In the genomic region with DNA sequence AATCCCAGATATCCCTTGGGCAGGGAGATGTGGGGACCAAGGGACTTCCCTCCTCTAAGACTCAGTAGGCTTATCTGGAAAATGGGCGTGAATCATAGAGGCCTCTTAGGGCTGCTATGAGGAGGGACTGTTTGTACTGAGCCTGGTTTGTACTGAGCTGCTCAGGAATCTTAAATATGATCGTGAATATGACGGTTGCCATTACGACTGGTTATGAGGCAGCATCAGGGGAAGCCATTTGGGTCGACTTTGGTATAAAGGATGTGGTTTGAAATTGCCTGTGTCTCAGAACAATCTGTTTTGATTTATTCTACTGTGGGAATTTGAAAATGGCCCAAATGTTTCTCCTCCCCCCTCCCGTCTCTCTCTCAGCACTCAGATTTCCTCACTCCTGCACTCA, we compare ENCODE assay signal across 14 cellular contexts. TPM values are rescaled to one million over a fixed set of nuclear protein-coding genes. Genes with fewer than 3 reads are reported as not detected.
DNase-seq lines count a peak whose midpoint lies in the region; ATAC-seq and TF ChIP-seq lines count a peak whose summit lies in the region.
"Had no signal": no experiment of that assay in that cellular context is flagged by ENCODE, and none has a peak within 500 bp of the region (broad histone marks: within the 10 kb centered on the region; RNA-seq: fewer than 3 reads in every experiment).

No MANE protein-coding gene starts in this region.

- peak overlapping the region in 1 of 5 experiments; percentile 44 for H3K4me3 Mint-ChIP-seq in brain
- H3K4me3 Mint-ChIP-seq: activated naive CD8-positive, alpha-beta T cell treated with anti-CD3 and anti-CD28 coated beads, Interleukin-2, amount 10 ng/mL, durations not matched to agents 7 days and 5 days had no signal

- H3K27me3 Mint-ChIP-seq in brain, result no peaks in the 10 kb centered on the region

- H2AFZ ChIP-seq in osteoblast (ENCODE audit: low read length), result no peak overlapping the region

- DNase-seq in Right ventricle myocardium inferior (ENCODE audit: missing footprints), result no peak
- no peak for DNase-seq in cardiac septum (ENCODE audit: low spot score)
- no peak for DNase-seq in right atrium auricular region (ENCODE audit: low spot score)
- no peak for DNase-seq in transverse colon
- DNase-seq in osteoblast (ENCODE audit: insufficient read length, low spot score, missing footprints), result no peak
- no peak for DNase-seq in NCI-H187 (lab: John Stamatoyannopoulos, UW)
- DNase-seq: activated naive CD8-positive, alpha-beta T cell treated with anti-CD3 and anti-CD28 coated beads, Interleukin-2, amount 10 ng/mL, durations not matched to agents 7 days and 5 days; DMS 273 treated with DMSO at 0.1 percent for 48 hours; GOT3; NCI-H2029 treated with DMSO at 0.1 percent for 48 hours; NCI-H69; thyroid gland had no signal

- H3K27ac Mint-ChIP-seq in brain, result peak overlapping the region; percentile 4 to 72 (median 34)
- H3K27ac Mint-ChIP-seq: activated naive CD8-positive, alpha-beta T cell treated with anti-CD3 and anti-CD28 coated beads, Interleukin-2, amount 10 ng/mL, durations not matched to agents 7 days and 5 days had no signal

- H3K9me3 ChIP-seq in right atrium auricular region (no peaks in the 10 kb centered on the region), transverse colon (no peaks in the 10 kb centered on the region), osteoblast (ENCODE audit: low read depth, low read length) (no peaks in the 10 kb centered on the region)
- H3K9me3 ChIP-seq: thyroid gland had no signal

- 53 to 66% methylated on average over 3 to 6 of the region's 6 CpGs for WGBS in transverse colon (ENCODE audit: low coverage in 1 of 2), 2 donors

- no peak overlapping the region for H3K4me2 ChIP-seq in osteoblast (ENCODE audit: insufficient read depth, low read length)

- H3K36me3 Mint-ChIP-seq in brain, result no peaks in the 10 kb centered on the region
- H3K36me3 Mint-ChIP-seq: activated naive CD8-positive, alpha-beta T cell treated with anti-CD3 and anti-CD28 coated beads, Interleukin-2, amount 10 ng/mL, durations not matched to agents 7 days and 5 days had no signal

- H3K27me3 ChIP-seq in right atrium auricular region (no peaks in the 10 kb centered on the region), transverse colon (no peaks in the 10 kb centered on the region), osteoblast (ENCODE audit: insufficient read depth, low read length) (peaks cover 3% of the 10 kb centered on the region)
- H3K27me3 ChIP-seq: thyroid gland had no signal

- H3K4me3 ChIP-seq in right atrium auricular region (no peak overlapping the region), transverse colon (no peak overlapping the region), osteoblast (ENCODE audit: insufficient read depth, low read length) (no peak overlapping the region)
- H3K4me3 ChIP-seq: thyroid gland had no signal

- ATAC-seq in Right ventricle myocardium inferior (peak; percentile 14), GM19023 (IDR thresholded peaks at IDR 0.05; ENCODE audit: unreplicated experiment) (no peak)

- H3K36me3 ChIP-seq in right atrium auricular region, result no peaks in the 10 kb centered on the region
- H3K36me3 ChIP-seq in transverse colon, result no peaks in the 10 kb centered on the region
- no peaks in the 10 kb centered on the region for H3K36me3 ChIP-seq in osteoblast (ENCODE audit: insufficient read depth, low read length)
- H3K36me3 ChIP-seq: thyroid gland had no signal

- H3K79me2 ChIP-seq in osteoblast (ENCODE audit: insufficient read depth, low read length), result no peaks in the 10 kb centered on the region

- TF ChIP-seq CTCF in brain (conservative IDR thresholded peaks at IDR 0.05) (no peak), right atrium auricular region (IDR thresholded peaks at IDR 0.05) (no peak), transverse colon (IDR thresholded peaks at IDR 0.05) (no peak), osteoblast (IDR thresholded peaks at IDR 0.05; ENCODE audit: extremely low read depth, low read depth, low read length) (no peak)

- no peak for TF ChIP-seq POLR2A in transverse colon (IDR thresholded peaks at IDR 0.05)

- peak overlapping the region; percentile 13 to 72 for H3K27ac ChIP-seq in right atrium auricular region
- peak overlapping the region; percentile 43 to 65 (median 56) for H3K27ac ChIP-seq in transverse colon
- H3K27ac ChIP-seq in osteoblast (ENCODE audit: low read depth, low read length), result no peak overlapping the region
- H3K27ac ChIP-seq: thyroid gland had no signal

- H3K4me1 ChIP-seq in right atrium auricular region, result peaks cover 0 to 61% of the 10 kb centered on the region in 2 donors
- H3K4me1 ChIP-seq in transverse colon, result peaks cover 5 to 40% (median 21%) of the 10 kb centered on the region in 4 donors
- H3K4me1 ChIP-seq in osteoblast (ENCODE audit: insufficient read depth, low read length), result peaks cover 11% of the 10 kb centered on the region

- in situ Hi-C loops in transverse colon (cut with MboI; ENCODE audit: low pct_ligation_motif_present in 1 of 4, low pct_unique_long_range_greater_than_20kb in 1 of 4, low sequenced_read_pairs in 3 of 4), result loop anchor here in 1 of 4 donors (25.0 kb wide), 1 partner anchor 140 kb away; no protein-coding TSS in a partner anchor

- TF ChIP-seq EP300 in transverse colon (IDR thresholded peaks at IDR 0.05; ENCODE audit: low read depth), result no peak

- H3K4me1 Mint-ChIP-seq in brain, result peaks cover 96% of the 10 kb centered on the region

- H4K20me1 ChIP-seq in osteoblast (ENCODE audit: insufficient read depth, low read length), result no peaks in the 10 kb centered on the region

- H3K9me3 Mint-ChIP-seq in brain, result no peaks in the 10 kb centered on the region
- H3K9me3 Mint-ChIP-seq: activated naive CD8-positive, alpha-beta T cell treated with anti-CD3 and anti-CD28 coated beads, Interleukin-2, amount 10 ng/mL, durations not matched to agents 7 days and 5 days had no signal

- intact Hi-C loops in Right ventricle myocardium inferior (cut with DNase I), result no loop called here
- intact Hi-C loops in cardiac septum (cut with DNase I), result loop anchor here (2.0 kb wide), 1 partner anchor 15 kb away; no protein-coding TSS in a partner anchor
- intact Hi-C loops in transverse colon (cut with DNase I; ENCODE audit: low total_unique reads), result no loop called here

RNA-seq across cellular contexts. Expression of a gene that starts 20.6 kb away (rescaled TPM):
- total RNA-seq in Right ventricle myocardium inferior (115 TPM), cardiac septum (153 TPM), right atrium auricular region (10 to 100 TPM; 76.3 to 79.3 TPM), transverse colon (10 to 100 TPM in 1 of 4 donors, 1 to 10 TPM in 3; 2.6 to 28.9 (median 4.9) TPM), osteoblast (3.2 and 5.8 TPM in 2 replicates)
- polyA plus RNA-seq in brain (ENCODE audit: insufficient read depth, low read depth, low replicate concordance), result 3.3 TPM
